ENCODE assay signal across 9 cellular contexts in the genomic region with DNA sequence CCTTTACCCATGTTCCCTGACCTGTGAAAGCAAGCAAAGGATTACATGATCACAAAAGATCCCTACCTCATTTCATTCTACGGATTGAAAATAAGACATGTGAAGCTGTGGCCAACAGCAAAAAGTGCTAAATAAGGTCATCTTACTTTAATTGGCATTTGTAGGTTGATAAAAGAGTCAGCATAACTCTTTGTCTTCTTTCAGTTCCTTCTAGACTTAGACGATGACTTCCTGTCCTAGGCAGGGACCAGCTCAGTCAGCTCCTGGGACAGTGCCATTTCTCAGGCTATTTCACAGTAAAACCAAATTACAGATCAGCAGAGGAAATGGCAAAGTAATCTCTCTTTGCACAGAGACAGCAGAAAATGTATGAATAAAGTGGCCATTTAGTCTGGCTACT.
DNase-seq lines count a peak whose midpoint lies in the region; ATAC-seq and TF ChIP-seq lines count a peak whose summit lies in the region.
"Had no signal": no experiment of that assay in that cellular context is flagged by ENCODE, and none has a peak within 500 bp of the region (broad histone marks: within the 10 kb centered on the region; RNA-seq: fewer than 3 reads in every experiment).

No MANE protein-coding gene starts in this region.

- ATAC-seq in GM21423 (IDR thresholded peaks at IDR 0.05; ENCODE audit: unreplicated experiment) (peak; percentile 90), HG03460 (IDR thresholded peaks at IDR 0.05; ENCODE audit: unreplicated experiment) (peak; percentile 88)
- ATAC-seq in naive thymus-derived CD8-positive, alpha-beta T cell, result no peak
- ATAC-seq: CD8-positive, alpha-beta T cell had no signal

- H3K27ac Mint-ChIP-seq in naive thymus-derived CD8-positive, alpha-beta T cell, result no peak overlapping the region
- no peak overlapping the region for H3K27ac Mint-ChIP-seq in MCF 10A (ENCODE audit: low read depth, unreplicated experiment)
- H3K27ac Mint-ChIP-seq: CD8-positive, alpha-beta T cell had no signal

- DNase-seq in EH (ENCODE audit: low read depth), result peak; percentile 66
- peak; percentile 25 for DNase-seq in fibroblast of the aortic adventitia (ENCODE audit: low read depth)
- no peak for DNase-seq in retina
- DNase-seq in naive thymus-derived CD8-positive, alpha-beta T cell, result no peak
- no peak for DNase-seq in LoVo (ENCODE audit: low spot score)
- no peak for DNase-seq in MCF 10A (ENCODE audit: unreplicated experiment)
- DNase-seq: CD8-positive, alpha-beta T cell had no signal

- H3K9me3 Mint-ChIP-seq in naive thymus-derived CD8-positive, alpha-beta T cell, result peaks cover 0 to 11% (median 0%) of the 10 kb centered on the region in 9 donors
- no peaks in the 10 kb centered on the region for H3K9me3 Mint-ChIP-seq in MCF 10A (ENCODE audit: unreplicated experiment)

- no peaks in the 10 kb centered on the region for H3K27me3 Mint-ChIP-seq in naive thymus-derived CD8-positive, alpha-beta T cell
- H3K27me3 Mint-ChIP-seq in MCF 10A (ENCODE audit: insufficient read depth, unreplicated experiment), result no peaks in the 10 kb centered on the region

- H3K4me3 Mint-ChIP-seq in naive thymus-derived CD8-positive, alpha-beta T cell, result no peak overlapping the region
- H3K4me3 Mint-ChIP-seq in MCF 10A (ENCODE audit: unreplicated experiment), result no peak overlapping the region
- H3K4me3 Mint-ChIP-seq: CD8-positive, alpha-beta T cell had no signal

- H3K36me3 Mint-ChIP-seq in naive thymus-derived CD8-positive, alpha-beta T cell, result no peaks in the 10 kb centered on the region
- H3K36me3 Mint-ChIP-seq in MCF 10A (ENCODE audit: insufficient read depth, unreplicated experiment), result no peaks in the 10 kb centered on the region
- H3K36me3 Mint-ChIP-seq: CD8-positive, alpha-beta T cell had no signal

- CTCF ChIA-PET in MCF 10A (lab: Yijun Ruan, JAX), result no interaction called here

- BruUV-seq in MCF 10A (replicated peaks; lab: Mats Ljungman, UMichigan), result no TSS peak

- intact Hi-C loops in MCF 10A (cut with micrococcal nuclease), result no loop called here

- no peak for TF ChIP-seq CTCF in fibroblast of the aortic adventitia (IDR thresholded peaks at IDR 0.05; ENCODE audit: insufficient read depth, low read length)
- TF ChIP-seq CTCF in MCF 10A (IDR thresholded peaks at IDR 0.05; ENCODE audit: unreplicated experiment), result no peak

- H3K4me1 Mint-ChIP-seq in naive thymus-derived CD8-positive, alpha-beta T cell, result no peaks in the 10 kb centered on the region
- H3K4me1 Mint-ChIP-seq in MCF 10A (ENCODE audit: insufficient read depth, unreplicated experiment), result no peaks in the 10 kb centered on the region

- no peak overlapping the region for H3K4me3 ChIP-seq in fibroblast of the aortic adventitia (ENCODE audit: low read depth, low read length)

- POLR2A ChIA-PET in naive thymus-derived CD8-positive, alpha-beta T cell (lab: Charles Lee), result no interaction called here
- POLR2A ChIA-PET in MCF 10A (lab: Yijun Ruan, JAX), result no interaction called here

Comparison
In these comparisons a context has a peak if more than half of its experiments do, and no peak if none do; other contexts are left out.
1. DNase-seq: peak in EH (single experiment) and fibroblast of the aortic adventitia (single experiment); none in retina (single experiment), naive thymus-derived CD8-positive, alpha-beta T cell (0 of 10), LoVo (single experiment) and MCF 10A (single experiment).
2. ATAC-seq: peak in GM21423 (single experiment) and HG03460 (single experiment); none in naive thymus-derived CD8-positive, alpha-beta T cell (0 of 2).